Comparison of ENCODE assay signal across 1 cellular context in genomic region chr1:150532860-150533259, GRCh38.
TF ChIP-seq lines count a peak whose summit lies in the region.

No MANE protein-coding gene starts in this region.

TF ChIP-seq in liver, 16 proteins besides CTCF, POLR2A, EP300 and RAD21 (continued from another document):
- TF ChIP-seq REST (IDR thresholded peaks at IDR 0.05) (no peak), HNF4A (conservative IDR thresholded peaks at IDR 0.05) (no peak), YY1 (IDR thresholded peaks at IDR 0.05) (no peak), RXRA (IDR thresholded peaks at IDR 0.05) (no peak), MAX (IDR thresholded peaks at IDR 0.05) (no peak)
TF ChIP-seq in liver: peak in this region for 0.
